ENCODE assay signal across 8 cellular contexts in genomic region chr9:72199253-72199652, GRCh38. TPM values are rescaled to one million over a fixed set of nuclear protein-coding genes. Genes with fewer than 3 reads are reported as not detected.
"Had no signal": no experiment of that assay in that cellular context is flagged by ENCODE, and none has a peak within 500 bp of the region (broad histone marks: within the 10 kb centered on the region; RNA-seq: fewer than 3 reads in every experiment).

No MANE protein-coding gene starts in this region.

- DNase-seq: H9, HCEC 1CT, IMR-90 had no signal

- H3K27ac Mint-ChIP-seq: GM23338, H9 had no signal

- ATAC-seq: GM23338, K562 had no signal

- H3K4me3 ChIP-seq: GM23338, K562 had no signal

- H3K4me3 Mint-ChIP-seq: GM23338, H9 had no signal

- FAIRE-seq: H1, H54, HTR-8/SVneo, K562 had no signal

RNA-seq across cellular contexts. Expression of gene GDA, which starts 50.0 kb away (rescaled TPM):
- total RNA-seq: IMR-90 had no signal
- polyA plus RNA-seq: IMR-90 had no signal
